In the genomic region with DNA sequence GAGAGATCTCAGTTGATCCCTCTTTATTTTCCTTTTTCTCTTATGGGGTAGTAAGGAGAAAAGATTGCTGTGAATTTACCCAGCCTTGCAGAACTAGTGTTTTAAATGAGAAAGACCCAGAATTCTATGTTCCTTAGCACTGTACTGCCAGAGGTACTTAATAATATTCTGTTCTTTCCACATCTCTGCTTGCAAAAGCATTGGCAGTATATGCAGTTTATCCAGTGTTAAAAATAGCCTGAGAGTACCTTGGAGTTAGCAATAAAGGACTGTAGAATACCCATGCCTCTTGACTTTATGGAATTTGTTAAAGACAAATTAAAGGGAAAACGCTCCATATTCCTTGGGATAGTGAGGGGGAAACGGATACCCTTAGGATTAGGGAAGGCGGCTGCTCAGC, we compare ENCODE assay signal across 1 cellular context.
TF ChIP-seq lines count a peak whose summit lies in the region.

No MANE protein-coding gene starts in this region.

TF ChIP-seq in HepG2, 621 proteins besides CTCF, POLR2A, EP300 and RAD21:
- no peak for TF ChIP-seq ZNF496 (CRISPR knock-in tag; IDR thresholded peaks at IDR 0.05; ENCODE audit: insufficient replicate concordance)
- TF ChIP-seq U2AF1 (optimal IDR thresholded peaks at IDR 0.05; ENCODE audit: low read depth, low read length): no peak
- TF ChIP-seq JARID2 (CRISPR knock-in tag; IDR thresholded peaks at IDR 0.05; ENCODE audit: insufficient replicate concordance): no peak
- no peak for TF ChIP-seq ATM (IDR thresholded peaks at IDR 0.05; ENCODE audit: borderline replicate concordance)
- no peak for TF ChIP-seq NCOR1 (IDR thresholded peaks at IDR 0.05; ENCODE audit: borderline replicate concordance, low read length)
- no peak for TF ChIP-seq XRCC5 (optimal IDR thresholded peaks at IDR 0.05; ENCODE audit: low read length)
- TF ChIP-seq, protein P1, sequence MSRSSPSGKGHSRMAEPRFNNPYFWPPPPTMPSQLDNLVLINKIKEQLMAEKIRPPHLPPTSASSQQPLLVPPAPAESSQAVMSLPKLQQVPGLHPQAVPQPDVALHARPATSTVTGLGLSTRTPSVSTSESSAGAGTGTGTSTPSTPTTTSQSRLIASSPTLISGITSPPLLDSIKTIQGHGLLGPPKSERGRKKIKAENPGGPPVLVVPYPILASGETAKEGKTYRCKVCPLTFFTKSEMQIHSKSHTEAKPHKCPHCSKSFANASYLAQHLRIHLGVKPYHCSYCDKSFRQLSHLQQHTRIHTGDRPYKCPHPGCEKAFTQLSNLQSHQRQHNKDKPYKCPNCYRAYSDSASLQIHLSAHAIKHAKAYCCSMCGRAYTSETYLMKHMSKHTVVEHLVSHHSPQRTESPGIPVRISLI (CRISPR knock-in tag; IDR thresholded peaks at IDR 0.05; ENCODE audit: borderline replicate concordance): no peak
- TF ChIP-seq GTF2F1 (IDR thresholded peaks at IDR 0.05; ENCODE audit: low read length): no peak
- no peak for TF ChIP-seq ZNF136 (CRISPR knock-in tag; IDR thresholded peaks at IDR 0.05; ENCODE audit: low read depth)
- TF ChIP-seq NFATC3 (CRISPR knock-in tag; IDR thresholded peaks at IDR 0.05): no peak
- TF ChIP-seq, protein P2, sequence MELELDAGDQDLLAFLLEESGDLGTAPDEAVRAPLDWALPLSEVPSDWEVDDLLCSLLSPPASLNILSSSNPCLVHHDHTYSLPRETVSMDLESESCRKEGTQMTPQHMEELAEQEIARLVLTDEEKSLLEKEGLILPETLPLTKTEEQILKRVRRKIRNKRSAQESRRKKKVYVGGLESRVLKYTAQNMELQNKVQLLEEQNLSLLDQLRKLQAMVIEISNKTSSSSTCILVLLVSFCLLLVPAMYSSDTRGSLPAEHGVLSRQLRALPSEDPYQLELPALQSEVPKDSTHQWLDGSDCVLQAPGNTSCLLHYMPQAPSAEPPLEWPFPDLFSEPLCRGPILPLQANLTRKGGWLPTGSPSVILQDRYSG (CRISPR knock-in tag; IDR thresholded peaks at IDR 0.05): no peak
- TF ChIP-seq ATF7 (IDR thresholded peaks at IDR 0.05): no peak
- TF ChIP-seq ATF7 (CRISPR knock-in tag; IDR thresholded peaks at IDR 0.05): no peak
- no peak for TF ChIP-seq FOXK1 (CRISPR knock-in tag; IDR thresholded peaks at IDR 0.05; ENCODE audit: borderline replicate concordance, low read depth)
- TF ChIP-seq HNF4G (IDR thresholded peaks at IDR 0.05; ENCODE audit: borderline replicate concordance, low read depth, low read length): no peak
- no peak for TF ChIP-seq HNF4G (CRISPR knock-in tag; IDR thresholded peaks at IDR 0.05; ENCODE audit: borderline replicate concordance, low read depth)
- no peak for TF ChIP-seq CBX5 (CRISPR knock-in tag; IDR thresholded peaks at IDR 0.05; ENCODE audit: borderline replicate concordance)
- no peak for TF ChIP-seq HNRNPL (IDR thresholded peaks at IDR 0.05; ENCODE audit: low read depth, low read length)
